ENCODE assay signal across 3 cellular contexts in genomic region chr11:15046673-15047072, GRCh38. TPM values are rescaled to one million over a fixed set of nuclear protein-coding genes. Genes with fewer than 3 reads are reported as not detected.
"Had no signal": no experiment of that assay in that cellular context is flagged by ENCODE, and none has a peak within 500 bp of the region (broad histone marks: within the 10 kb centered on the region; RNA-seq: fewer than 3 reads in every experiment).

No MANE protein-coding gene starts in this region.

RNA-seq across cellular contexts. Expression of gene CALCB, which starts 26.7 kb away (rescaled TPM):
- total RNA-seq: GM23248, H9, HFFc6 had no signal
- polyA plus RNA-seq: GM23248 had no signal
